Comparison of ENCODE assay signal across 1 cellular context in the genomic region with DNA sequence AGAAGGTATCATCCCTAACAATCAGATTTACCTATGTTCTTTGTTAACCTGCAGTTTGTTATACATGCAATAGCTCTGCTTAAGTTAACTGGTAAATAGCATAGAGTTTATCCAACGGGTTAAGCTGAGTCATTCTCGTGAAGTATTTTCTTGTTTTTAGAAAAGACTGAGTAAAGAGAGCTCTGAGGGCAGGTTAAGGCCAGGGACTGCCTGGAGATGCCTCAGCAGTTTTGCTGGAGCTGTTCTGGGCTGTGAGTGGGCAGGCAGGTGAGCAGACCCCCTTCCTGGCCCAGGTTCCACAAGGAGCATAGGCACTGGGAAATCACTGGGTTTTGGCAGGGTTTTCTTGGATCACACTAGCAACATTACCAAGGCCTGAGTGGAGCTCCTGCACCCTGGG.
TF ChIP-seq lines count a peak whose summit lies in the region.

No MANE protein-coding gene starts in this region.

TF ChIP-seq in H1, 55 proteins besides CTCF, POLR2A, EP300 and RAD21:
- TF ChIP-seq, protein P1, sequence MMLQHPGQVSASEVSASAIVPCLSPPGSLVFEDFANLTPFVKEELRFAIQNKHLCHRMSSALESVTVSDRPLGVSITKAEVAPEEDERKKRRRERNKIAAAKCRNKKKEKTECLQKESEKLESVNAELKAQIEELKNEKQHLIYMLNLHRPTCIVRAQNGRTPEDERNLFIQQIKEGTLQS (IDR thresholded peaks at IDR 0.05; ENCODE audit: insufficient read depth, low read depth, low read length): no peak
- TF ChIP-seq BACH1 (IDR thresholded peaks at IDR 0.05; ENCODE audit: low read length): 0 out of 2 replicates have a peak, but pooled peaks have one; percentile 18
TF ChIP-seq in H1: peak in this region for 1.
